In the genomic region with DNA sequence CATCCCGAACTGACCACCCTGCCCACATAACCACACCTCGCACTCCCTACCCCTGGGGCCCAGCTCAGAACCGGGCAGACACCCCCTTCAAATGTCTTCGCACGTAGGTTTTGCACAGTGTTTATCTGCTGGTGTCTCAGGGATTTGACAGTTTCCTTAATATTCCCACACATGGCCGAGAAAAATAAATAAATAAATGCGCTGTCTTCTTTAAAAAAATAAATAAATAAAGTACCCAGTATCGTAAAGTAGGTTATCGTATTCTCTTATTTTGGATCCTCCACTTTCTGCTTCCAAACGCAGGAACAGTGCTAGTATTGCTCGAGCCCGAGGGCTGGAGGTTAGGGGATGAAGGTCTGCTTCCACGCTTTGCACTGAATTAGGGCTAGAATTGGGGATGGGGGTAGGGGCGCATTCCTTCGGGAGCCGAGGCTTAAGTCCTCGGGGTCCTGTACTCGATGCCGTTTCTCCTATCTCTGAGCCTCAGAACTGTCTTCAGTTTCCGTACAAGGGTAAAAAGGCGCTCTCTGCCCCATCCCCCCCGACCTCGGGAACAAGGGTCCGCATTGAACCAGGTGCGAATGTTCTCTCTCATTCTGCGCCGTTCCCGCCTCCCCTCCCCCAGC, we compare ENCODE assay signal across 8 cellular contexts. TPM values are rescaled to one million over a fixed set of nuclear protein-coding genes. Genes with fewer than 3 reads are reported as not detected.
A peak's percentile ranks its signal among the peaks of the same experiment; 100 is the strongest.
DNase-seq lines count a peak whose midpoint lies in the region; ATAC-seq and TF ChIP-seq lines count a peak whose summit lies in the region.

No MANE protein-coding gene starts in this region.

- TF ChIP-seq CTCF in nephron (IDR thresholded peaks at IDR 0.05; ENCODE audit: unreplicated experiment in 3 of 3): no peak

- peak overlapping the region; percentile 92 for H3K4me3 Mint-ChIP-seq in activated T-cell treated with anti-CD3 and anti-CD28 coated beads, Interleukin-2, amount 50 U/mL, for 4 hours
- peak overlapping the region; percentile 93 for H3K4me3 Mint-ChIP-seq in effector memory CD8-positive, alpha-beta T cell
- peak overlapping the region; percentile 90 to 97 (median 96) for H3K4me3 Mint-ChIP-seq in nephron

- H3K4me1 Mint-ChIP-seq in activated T-cell treated with anti-CD3 and anti-CD28 coated beads, Interleukin-2, amount 50 U/mL, for 4 hours (ENCODE audit: low read depth): peaks cover 68% of the 10 kb centered on the region
- peaks cover 48 to 55% of the 10 kb centered on the region in 2 donors for H3K4me1 Mint-ChIP-seq in effector memory CD8-positive, alpha-beta T cell (ENCODE audit: low read depth in 2 of 2)
- H3K4me1 Mint-ChIP-seq in nephron: peaks cover 61% of the 10 kb centered on the region

- no peaks in the 10 kb centered on the region for H3K9me3 Mint-ChIP-seq in activated T-cell treated with anti-CD3 and anti-CD28 coated beads, Interleukin-2, amount 50 U/mL, for 4 hours
- H3K9me3 Mint-ChIP-seq in effector memory CD8-positive, alpha-beta T cell: no peaks in the 10 kb centered on the region
- H3K9me3 Mint-ChIP-seq in nephron: no peaks in the 10 kb centered on the region

- no peak for ATAC-seq in activated T-cell treated with anti-CD3 and anti-CD28 coated beads, Interleukin-2, amount 50 U/mL, for 4 hours
- peak; percentile 1 for ATAC-seq in effector memory CD8-positive, alpha-beta T cell (replicated peaks)

- H3K36me3 Mint-ChIP-seq in activated T-cell treated with anti-CD3 and anti-CD28 coated beads, Interleukin-2, amount 50 U/mL, for 4 hours (ENCODE audit: insufficient read depth): peaks cover 16% of the 10 kb centered on the region
- H3K36me3 Mint-ChIP-seq in effector memory CD8-positive, alpha-beta T cell (ENCODE audit: insufficient read depth): peaks cover 85% of the 10 kb centered on the region
- peaks cover 21% of the 10 kb centered on the region for H3K36me3 Mint-ChIP-seq in nephron (ENCODE audit: low read depth)

- DNase-seq in activated T-cell treated with anti-CD3 and anti-CD28 coated beads, Interleukin-2, amount 50 U/mL, for 4 hours: no peak
- DNase-seq in activated T-cell treated with anti-CD3 and anti-CD28 coated beads for 4 hours (no peak), OCI-M1 (lab: John Stamatoyannopoulos, UW) (peak; percentile 74), cortex of kidney (lab: John Stamatoyannopoulos, UW) (no peak), D341Med (ENCODE audit: low spot score) (no peak)
- DNase-seq in effector memory CD8-positive, alpha-beta T cell: no peak
- DNase-seq in stimulated activated CD4-positive, alpha-beta T cell treated with anti-CD3 and anti-CD28 coated beads, Interleukin-4, amount 100 ng/mL, for 4 hours: no peak

- peaks cover 13% of the 10 kb centered on the region for H3K27me3 Mint-ChIP-seq in activated T-cell treated with anti-CD3 and anti-CD28 coated beads, Interleukin-2, amount 50 U/mL, for 4 hours (ENCODE audit: low read depth)
- H3K27me3 Mint-ChIP-seq in effector memory CD8-positive, alpha-beta T cell: peaks cover 26 to 43% of the 10 kb centered on the region in 2 donors
- H3K27me3 Mint-ChIP-seq in nephron (ENCODE audit: low read depth): peaks cover 50% of the 10 kb centered on the region

- peak overlapping the region; percentile 99 to 100 for H3K27ac Mint-ChIP-seq in effector memory CD8-positive, alpha-beta T cell
- H3K27ac Mint-ChIP-seq in nephron: peak overlapping the region; percentile 97 to 99 (median 98)

RNA-seq across cellular contexts. Expression of gene FOS, which starts 0.7 kb away (rescaled TPM):
- 10 to 100 TPM; 16.8 to 19.5 (median 18.1) TPM for total RNA-seq in activated T-cell treated with anti-CD3 and anti-CD28 coated beads, Interleukin-2, amount 50 U/mL, for 4 hours
